In the genomic region with DNA sequence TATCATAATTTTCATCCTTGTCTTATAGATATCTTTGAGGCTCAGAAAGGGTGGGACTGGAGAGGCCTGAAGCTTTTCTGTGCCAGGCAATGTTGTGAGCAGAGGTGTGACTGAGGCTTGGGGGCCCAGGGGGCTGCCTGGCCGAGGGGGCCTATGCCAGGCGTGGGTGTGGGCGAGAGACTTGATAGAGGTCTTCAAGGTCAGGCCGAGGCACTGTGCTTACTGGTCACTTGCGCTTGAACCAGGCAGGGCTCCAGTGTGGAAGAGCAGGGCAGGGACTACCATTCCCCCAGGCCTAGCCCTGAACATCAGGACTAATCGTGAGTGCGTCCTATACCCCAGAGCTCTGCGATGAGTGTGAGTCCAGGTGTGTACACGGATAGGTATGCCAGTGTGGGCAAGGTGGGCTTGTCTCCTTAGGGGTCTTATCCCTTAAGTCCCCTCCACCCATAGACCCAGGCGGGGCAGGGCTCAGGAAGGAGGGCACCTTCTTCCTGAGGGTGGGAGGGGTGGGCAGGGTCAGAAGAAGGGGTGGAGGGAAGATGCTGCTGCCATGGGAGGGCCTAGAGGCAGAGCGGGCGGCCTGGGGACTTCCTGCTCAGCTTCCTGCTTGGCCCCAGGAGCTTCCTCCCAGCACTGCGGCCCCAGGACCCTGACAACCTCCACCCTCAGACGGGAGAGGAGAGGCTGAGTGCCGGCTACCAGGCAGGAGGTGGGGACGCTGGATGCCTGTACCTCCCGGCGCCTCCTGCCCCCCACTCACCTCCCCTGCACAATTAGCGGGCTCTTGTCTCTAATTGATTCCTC, we compare ENCODE assay signal across 11 cellular contexts.
"Had no signal": no experiment of that assay in that cellular context is flagged by ENCODE, and none has a peak within 500 bp of the region (broad histone marks: within the 10 kb centered on the region; RNA-seq: fewer than 3 reads in every experiment).

No MANE protein-coding gene starts in this region.

- H3K27me3 ChIP-seq: ovary, stomach had no signal

- H3K4me3 Mint-ChIP-seq: activated CD8-positive, alpha-beta T cell treated with anti-CD3 and anti-CD28 coated beads for 36 hours; nephron had no signal

- H3K9me3 ChIP-seq: esophagus squamous epithelium, ovary, stomach, thoracic aorta had no signal

- H3K9me3 Mint-ChIP-seq: activated CD8-positive, alpha-beta T cell treated with anti-CD3 and anti-CD28 coated beads for 36 hours; nephron had no signal

- DNase-seq: activated CD8-positive, alpha-beta memory T cell treated with anti-CD3 and anti-CD28 coated beads, Interleukin-2, amount 50 U/mL, for 48 hours; activated CD8-positive, alpha-beta T cell treated with anti-CD3 and anti-CD28 coated beads for 36 hours; esophagus squamous epithelium; foreskin fibroblast; ovary; stimulated activated CD4-positive, alpha-beta T cell treated with anti-CD3 and anti-CD28 coated beads, Interleukin-4, amount 100 ng/mL, for 1 hour; stimulated activated CD8-positive, alpha-beta memory T cell treated with anti-CD3 and anti-CD28 coated beads, Interleukin-4, amount 100 ng/mL, for 48 hours; stomach; T-helper 2 cell had no signal

- H3K27ac Mint-ChIP-seq: activated CD8-positive, alpha-beta T cell treated with anti-CD3 and anti-CD28 coated beads for 36 hours had no signal

- H3K36me3 ChIP-seq: esophagus squamous epithelium, ovary, stomach, thoracic aorta had no signal

- ATAC-seq: activated CD8-positive, alpha-beta T cell treated with anti-CD3 and anti-CD28 coated beads for 36 hours had no signal

- H3K4me3 ChIP-seq: esophagus squamous epithelium, ovary, stomach, thoracic aorta had no signal

- H3K27ac ChIP-seq: esophagus squamous epithelium, ovary, stomach, thoracic aorta had no signal
